1 cellular context compared by ENCODE assay signal in the genomic region with DNA sequence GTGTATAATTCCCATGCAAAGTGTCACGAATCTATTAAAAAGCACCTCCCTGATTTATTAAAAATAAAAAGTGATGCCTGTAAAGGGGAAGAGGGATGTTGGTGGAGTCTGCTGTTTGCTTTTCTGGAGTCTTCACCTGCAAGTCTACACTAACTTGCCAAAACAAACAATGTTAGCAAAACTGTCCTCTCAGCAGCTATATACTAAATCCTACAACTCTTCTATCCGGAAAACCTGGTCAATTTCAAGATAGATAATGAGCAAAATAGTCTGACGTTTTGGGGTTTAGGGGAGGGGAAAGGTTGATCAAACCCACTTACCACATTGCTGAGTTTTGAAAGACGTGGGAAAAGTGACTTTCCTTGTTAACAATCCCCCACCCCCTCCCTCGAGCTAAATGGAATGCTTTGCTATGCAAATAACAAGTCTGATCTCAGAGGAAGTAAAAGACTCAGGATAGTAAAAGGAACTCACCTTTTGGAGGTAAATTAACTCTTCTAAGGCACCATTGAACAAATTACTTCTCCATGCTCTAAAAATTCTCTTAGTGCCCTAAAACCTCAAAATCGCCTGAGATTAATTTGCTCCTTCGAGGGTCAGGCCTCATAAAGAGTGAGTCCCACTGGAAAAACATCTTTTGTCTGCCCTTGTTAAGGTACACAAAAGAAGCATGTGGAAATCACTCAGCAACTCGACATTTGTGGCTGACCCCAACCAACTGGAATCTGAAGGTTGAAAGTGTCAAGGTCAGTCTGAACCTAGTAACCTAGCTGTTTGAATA.
A peak's percentile ranks its signal among the peaks of the same experiment; 100 is the strongest.
TF ChIP-seq lines count a peak whose summit lies in the region.

No MANE protein-coding gene starts in this region.

TF ChIP-seq in HepG2, 621 proteins besides CTCF, POLR2A, EP300 and RAD21 (continued from another document and continues in another):
- TF ChIP-seq ARNT (IDR thresholded peaks at IDR 0.05) (no peak), ZBTB42 (CRISPR knock-in tag; IDR thresholded peaks at IDR 0.05) (no peak), RNF2 (conservative IDR thresholded peaks at IDR 0.05; ENCODE audit: low read depth) (no peak), ZNF772 (CRISPR knock-in tag; IDR thresholded peaks at IDR 0.05) (0 out of 2 replicates have a peak, but pooled peaks have one; percentile 39), BCL6 (CRISPR knock-in tag; IDR thresholded peaks at IDR 0.05) (peak; percentile 94), PLRG1 (conservative IDR thresholded peaks at IDR 0.05) (no peak), ZNF143 (CRISPR knock-in tag; IDR thresholded peaks at IDR 0.05) (no peak), ZNF670 (CRISPR knock-in tag; IDR thresholded peaks at IDR 0.05; ENCODE audit: borderline replicate concordance) (no peak), NFIB (CRISPR knock-in tag; IDR thresholded peaks at IDR 0.05; ENCODE audit: borderline replicate concordance) (no peak), TAF1 (CRISPR knock-in tag; IDR thresholded peaks at IDR 0.05) (no peak), TAF15 (IDR thresholded peaks at IDR 0.05; ENCODE audit: low read depth, low read length, poor library complexity, severe bottlenecking) (no peak), ARNTL (CRISPR knock-in tag; IDR thresholded peaks at IDR 0.05) (0 out of 2 replicates have a peak, but pooled peaks have one; percentile 45), POLR2AphosphoS5 (IDR thresholded peaks at IDR 0.05; ENCODE audit: low read depth, low read length) (no peak), HNRNPL (IDR thresholded peaks at IDR 0.05; ENCODE audit: low read depth, low read length) (no peak), HHEX (CRISPR knock-in tag; IDR thresholded peaks at IDR 0.05) (no peak), GPN1 (CRISPR knock-in tag; IDR thresholded peaks at IDR 0.05; ENCODE audit: borderline replicate concordance) (no peak), ZNF441 (CRISPR knock-in tag; IDR thresholded peaks at IDR 0.05; ENCODE audit: borderline replicate concordance) (no peak), MATR3 (CRISPR knock-in tag; IDR thresholded peaks at IDR 0.05) (no peak), ZMYM4 (CRISPR knock-in tag; IDR thresholded peaks at IDR 0.05) (peak; percentile 70), ZNF879 (CRISPR knock-in tag; IDR thresholded peaks at IDR 0.05) (no peak), CENPT (CRISPR knock-in tag; IDR thresholded peaks at IDR 0.05; ENCODE audit: low read depth) (no peak), ZNF17 (CRISPR knock-in tag; IDR thresholded peaks at IDR 0.05) (no peak), ADNP (CRISPR knock-in tag; IDR thresholded peaks at IDR 0.05) (no peak), GATA4 (IDR thresholded peaks at IDR 0.05; ENCODE audit: borderline replicate concordance, low read depth) (no peak), ZNF652 (CRISPR knock-in tag; IDR thresholded peaks at IDR 0.05; ENCODE audit: borderline replicate concordance, low read depth) (no peak; the same call in 1 of the 2 replicates), KLF13 (CRISPR knock-in tag; IDR thresholded peaks at IDR 0.05) (no peak), ZNF367 (CRISPR knock-in tag; IDR thresholded peaks at IDR 0.05; ENCODE audit: borderline replicate concordance) (no peak), BHLHE40 (IDR thresholded peaks at IDR 0.05; ENCODE audit: low read length) (no peak), HMGA1 (CRISPR knock-in tag; conservative IDR thresholded peaks at IDR 0.05) (no peak), MAFG (CRISPR knock-in tag; IDR thresholded peaks at IDR 0.05) (no peak), ZNF775 (CRISPR knock-in tag; IDR thresholded peaks at IDR 0.05; ENCODE audit: borderline replicate concordance) (no peak), ZNF24 (IDR thresholded peaks at IDR 0.05) (no peak), PHB2 (IDR thresholded peaks at IDR 0.05; ENCODE audit: partially characterized antibody) (no peak), FLYWCH1 (CRISPR knock-in tag; IDR thresholded peaks at IDR 0.05) (no peak), FOXM1 (CRISPR knock-in tag; IDR thresholded peaks at IDR 0.05) (no peak), ZEB1 (IDR thresholded peaks at IDR 0.05; ENCODE audit: insufficient replicate concordance, low read depth) (no peak), PRPF4 (IDR thresholded peaks at IDR 0.05; ENCODE audit: low read depth, low read length, poor library complexity, severe bottlenecking) (no peak), HOXA9 (CRISPR knock-in tag; IDR thresholded peaks at IDR 0.05; ENCODE audit: borderline replicate concordance) (no peak), ZNF558 (CRISPR knock-in tag; IDR thresholded peaks at IDR 0.05; ENCODE audit: borderline replicate concordance) (no peak), MEF2D (CRISPR knock-in tag; IDR thresholded peaks at IDR 0.05) (no peak), MYC (CRISPR knock-in tag; IDR thresholded peaks at IDR 0.05; ENCODE audit: borderline replicate concordance) (no peak), ARNT2 (CRISPR knock-in tag; IDR thresholded peaks at IDR 0.05; ENCODE audit: low read depth) (0 out of 2 replicates have a peak, but pooled peaks have one; percentile 26), ZC3H4 (CRISPR knock-in tag; IDR thresholded peaks at IDR 0.05; ENCODE audit: borderline replicate concordance) (no peak), HDAC6 (IDR thresholded peaks at IDR 0.05; ENCODE audit: low read depth, low read length) (no peak), SRSF1 (optimal IDR thresholded peaks at IDR 0.05; ENCODE audit: low read depth, low read length) (no peak), HDAC1 (CRISPR knock-in tag; IDR thresholded peaks at IDR 0.05) (peak; percentile 67), FOXJ3 (CRISPR knock-in tag; IDR thresholded peaks at IDR 0.05; ENCODE audit: borderline replicate concordance) (peak; percentile 57; the same call in 1 of the 2 replicates)
- TF ChIP-seq, protein P1, sequence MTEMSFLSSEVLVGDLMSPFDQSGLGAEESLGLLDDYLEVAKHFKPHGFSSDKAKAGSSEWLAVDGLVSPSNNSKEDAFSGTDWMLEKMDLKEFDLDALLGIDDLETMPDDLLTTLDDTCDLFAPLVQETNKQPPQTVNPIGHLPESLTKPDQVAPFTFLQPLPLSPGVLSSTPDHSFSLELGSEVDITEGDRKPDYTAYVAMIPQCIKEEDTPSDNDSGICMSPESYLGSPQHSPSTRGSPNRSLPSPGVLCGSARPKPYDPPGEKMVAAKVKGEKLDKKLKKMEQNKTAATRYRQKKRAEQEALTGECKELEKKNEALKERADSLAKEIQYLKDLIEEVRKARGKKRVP (CRISPR knock-in tag; IDR thresholded peaks at IDR 0.05): peak in 1 of 2 experiments; percentile 22; a peak in 1 of 4 replicates
- TF ChIP-seq, protein P2, sequence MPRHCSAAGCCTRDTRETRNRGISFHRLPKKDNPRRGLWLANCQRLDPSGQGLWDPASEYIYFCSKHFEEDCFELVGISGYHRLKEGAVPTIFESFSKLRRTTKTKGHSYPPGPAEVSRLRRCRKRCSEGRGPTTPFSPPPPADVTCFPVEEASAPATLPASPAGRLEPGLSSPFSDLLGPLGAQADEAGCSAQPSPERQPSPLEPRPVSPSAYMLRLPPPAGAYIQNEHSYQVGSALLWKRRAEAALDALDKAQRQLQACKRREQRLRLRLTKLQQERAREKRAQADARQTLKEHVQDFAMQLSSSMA (CRISPR knock-in tag; IDR thresholded peaks at IDR 0.05): no peak
- TF ChIP-seq, protein P3, sequence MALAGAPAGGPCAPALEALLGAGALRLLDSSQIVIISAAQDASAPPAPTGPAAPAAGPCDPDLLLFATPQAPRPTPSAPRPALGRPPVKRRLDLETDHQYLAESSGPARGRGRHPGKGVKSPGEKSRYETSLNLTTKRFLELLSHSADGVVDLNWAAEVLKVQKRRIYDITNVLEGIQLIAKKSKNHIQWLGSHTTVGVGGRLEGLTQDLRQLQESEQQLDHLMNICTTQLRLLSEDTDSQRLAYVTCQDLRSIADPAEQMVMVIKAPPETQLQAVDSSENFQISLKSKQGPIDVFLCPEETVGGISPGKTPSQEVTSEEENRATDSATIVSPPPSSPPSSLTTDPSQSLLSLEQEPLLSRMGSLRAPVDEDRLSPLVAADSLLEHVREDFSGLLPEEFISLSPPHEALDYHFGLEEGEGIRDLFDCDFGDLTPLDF (CRISPR knock-in tag; IDR thresholded peaks at IDR 0.05): no peak
- TF ChIP-seq, protein P4, sequence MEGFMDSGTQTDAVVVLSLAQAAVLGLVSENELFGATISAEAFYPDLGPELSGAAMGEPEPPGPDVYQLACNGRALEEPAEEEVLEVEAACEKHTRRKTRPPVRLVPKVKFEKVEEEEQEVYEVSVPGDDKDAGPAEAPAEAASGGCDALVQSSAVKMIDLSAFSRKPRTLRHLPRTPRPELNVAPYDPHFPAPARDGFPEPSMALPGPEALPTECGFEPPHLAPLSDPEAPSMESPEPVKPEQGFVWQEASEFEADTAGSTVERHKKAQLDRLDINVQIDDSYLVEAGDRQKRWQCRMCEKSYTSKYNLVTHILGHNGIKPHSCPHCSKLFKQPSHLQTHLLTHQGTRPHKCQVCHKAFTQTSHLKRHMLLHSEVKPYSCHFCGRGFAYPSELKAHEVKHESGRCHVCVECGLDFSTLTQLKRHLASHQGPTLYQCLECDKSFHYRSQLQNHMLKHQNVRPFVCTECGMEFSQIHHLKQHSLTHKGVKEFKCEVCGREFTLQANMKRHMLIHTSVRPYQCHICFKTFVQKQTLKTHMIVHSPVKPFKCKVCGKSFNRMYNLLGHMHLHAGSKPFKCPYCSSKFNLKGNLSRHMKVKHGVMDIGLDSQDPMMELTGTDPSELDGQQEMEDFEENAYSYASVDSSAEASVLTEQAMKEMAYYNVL (CRISPR knock-in tag; IDR thresholded peaks at IDR 0.05; ENCODE audit: borderline replicate concordance): 0 out of 2 replicates have a peak, but pooled peaks have one; percentile 13
- TF ChIP-seq, protein P5, sequence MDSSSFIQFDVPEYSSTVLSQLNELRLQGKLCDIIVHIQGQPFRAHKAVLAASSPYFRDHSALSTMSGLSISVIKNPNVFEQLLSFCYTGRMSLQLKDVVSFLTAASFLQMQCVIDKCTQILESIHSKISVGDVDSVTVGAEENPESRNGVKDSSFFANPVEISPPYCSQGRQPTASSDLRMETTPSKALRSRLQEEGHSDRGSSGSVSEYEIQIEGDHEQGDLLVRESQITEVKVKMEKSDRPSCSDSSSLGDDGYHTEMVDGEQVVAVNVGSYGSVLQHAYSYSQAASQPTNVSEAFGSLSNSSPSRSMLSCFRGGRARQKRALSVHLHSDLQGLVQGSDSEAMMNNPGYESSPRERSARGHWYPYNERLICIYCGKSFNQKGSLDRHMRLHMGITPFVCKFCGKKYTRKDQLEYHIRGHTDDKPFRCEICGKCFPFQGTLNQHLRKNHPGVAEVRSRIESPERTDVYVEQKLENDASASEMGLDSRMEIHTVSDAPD (CRISPR knock-in tag; IDR thresholded peaks at IDR 0.05): peak; percentile 63; the same call in 1 of the 2 replicates
- TF ChIP-seq, protein P6, sequence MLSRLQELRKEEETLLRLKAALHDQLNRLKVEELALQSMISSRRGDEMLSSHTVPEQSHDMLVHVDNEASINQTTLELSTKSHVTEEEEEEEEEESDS (CRISPR knock-in tag; IDR thresholded peaks at IDR 0.05; ENCODE audit: borderline replicate concordance): no peak
- TF ChIP-seq, protein P7, sequence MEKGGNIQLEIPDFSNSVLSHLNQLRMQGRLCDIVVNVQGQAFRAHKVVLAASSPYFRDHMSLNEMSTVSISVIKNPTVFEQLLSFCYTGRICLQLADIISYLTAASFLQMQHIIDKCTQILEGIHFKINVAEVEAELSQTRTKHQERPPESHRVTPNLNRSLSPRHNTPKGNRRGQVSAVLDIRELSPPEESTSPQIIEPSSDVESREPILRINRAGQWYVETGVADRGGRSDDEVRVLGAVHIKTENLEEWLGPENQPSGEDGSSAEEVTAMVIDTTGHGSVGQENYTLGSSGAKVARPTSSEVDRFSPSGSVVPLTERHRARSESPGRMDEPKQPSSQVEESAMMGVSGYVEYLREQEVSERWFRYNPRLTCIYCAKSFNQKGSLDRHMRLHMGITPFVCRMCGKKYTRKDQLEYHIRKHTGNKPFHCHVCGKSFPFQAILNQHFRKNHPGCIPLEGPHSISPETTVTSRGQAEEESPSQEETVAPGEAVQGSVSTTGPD (CRISPR knock-in tag; IDR thresholded peaks at IDR 0.05): 0 out of 2 replicates have a peak, but pooled peaks have one; percentile 11
- TF ChIP-seq, protein P8, sequence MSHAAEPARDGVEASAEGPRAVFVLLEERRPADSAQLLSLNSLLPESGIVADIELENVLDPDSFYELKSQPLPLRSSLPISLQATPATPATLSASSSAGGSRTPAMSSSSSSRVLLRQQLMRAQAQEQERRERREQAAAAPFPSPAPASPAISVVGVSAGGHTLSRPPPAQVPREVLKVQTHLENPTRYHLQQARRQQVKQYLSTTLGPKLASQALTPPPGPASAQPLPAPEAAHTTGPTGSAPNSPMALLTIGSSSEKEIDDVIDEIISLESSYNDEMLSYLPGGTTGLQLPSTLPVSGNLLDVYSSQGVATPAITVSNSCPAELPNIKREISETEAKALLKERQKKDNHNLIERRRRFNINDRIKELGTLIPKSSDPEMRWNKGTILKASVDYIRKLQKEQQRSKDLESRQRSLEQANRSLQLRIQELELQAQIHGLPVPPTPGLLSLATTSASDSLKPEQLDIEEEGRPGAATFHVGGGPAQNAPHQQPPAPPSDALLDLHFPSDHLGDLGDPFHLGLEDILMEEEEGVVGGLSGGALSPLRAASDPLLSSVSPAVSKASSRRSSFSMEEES (CRISPR knock-in tag; IDR thresholded peaks at IDR 0.05): peak; percentile 53; the same call in 1 of the 2 replicates
- TF ChIP-seq, protein P9, sequence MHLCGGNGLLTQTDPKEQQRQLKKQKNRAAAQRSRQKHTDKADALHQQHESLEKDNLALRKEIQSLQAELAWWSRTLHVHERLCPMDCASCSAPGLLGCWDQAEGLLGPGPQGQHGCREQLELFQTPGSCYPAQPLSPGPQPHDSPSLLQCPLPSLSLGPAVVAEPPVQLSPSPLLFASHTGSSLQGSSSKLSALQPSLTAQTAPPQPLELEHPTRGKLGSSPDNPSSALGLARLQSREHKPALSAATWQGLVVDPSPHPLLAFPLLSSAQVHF (CRISPR knock-in tag; IDR thresholded peaks at IDR 0.05): no peak
- TF ChIP-seq, protein P10, sequence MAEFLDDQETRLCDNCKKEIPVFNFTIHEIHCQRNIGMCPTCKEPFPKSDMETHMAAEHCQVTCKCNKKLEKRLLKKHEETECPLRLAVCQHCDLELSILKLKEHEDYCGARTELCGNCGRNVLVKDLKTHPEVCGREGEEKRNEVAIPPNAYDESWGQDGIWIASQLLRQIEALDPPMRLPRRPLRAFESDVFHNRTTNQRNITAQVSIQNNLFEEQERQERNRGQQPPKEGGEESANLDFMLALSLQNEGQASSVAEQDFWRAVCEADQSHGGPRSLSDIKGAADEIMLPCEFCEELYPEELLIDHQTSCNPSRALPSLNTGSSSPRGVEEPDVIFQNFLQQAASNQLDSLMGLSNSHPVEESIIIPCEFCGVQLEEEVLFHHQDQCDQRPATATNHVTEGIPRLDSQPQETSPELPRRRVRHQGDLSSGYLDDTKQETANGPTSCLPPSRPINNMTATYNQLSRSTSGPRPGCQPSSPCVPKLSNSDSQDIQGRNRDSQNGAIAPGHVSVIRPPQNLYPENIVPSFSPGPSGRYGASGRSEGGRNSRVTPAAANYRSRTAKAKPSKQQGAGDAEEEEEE (CRISPR knock-in tag; IDR thresholded peaks at IDR 0.05; ENCODE audit: borderline replicate concordance): no peak
- TF ChIP-seq, protein P11, sequence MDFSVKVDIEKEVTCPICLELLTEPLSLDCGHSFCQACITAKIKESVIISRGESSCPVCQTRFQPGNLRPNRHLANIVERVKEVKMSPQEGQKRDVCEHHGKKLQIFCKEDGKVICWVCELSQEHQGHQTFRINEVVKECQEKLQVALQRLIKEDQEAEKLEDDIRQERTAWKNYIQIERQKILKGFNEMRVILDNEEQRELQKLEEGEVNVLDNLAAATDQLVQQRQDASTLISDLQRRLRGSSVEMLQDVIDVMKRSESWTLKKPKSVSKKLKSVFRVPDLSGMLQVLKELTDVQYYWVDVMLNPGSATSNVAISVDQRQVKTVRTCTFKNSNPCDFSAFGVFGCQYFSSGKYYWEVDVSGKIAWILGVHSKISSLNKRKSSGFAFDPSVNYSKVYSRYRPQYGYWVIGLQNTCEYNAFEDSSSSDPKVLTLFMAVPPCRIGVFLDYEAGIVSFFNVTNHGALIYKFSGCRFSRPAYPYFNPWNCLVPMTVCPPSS (IDR thresholded peaks at IDR 0.05): no peak
